Comparison of ENCODE assay signal across 19 cellular contexts in the genomic region with DNA sequence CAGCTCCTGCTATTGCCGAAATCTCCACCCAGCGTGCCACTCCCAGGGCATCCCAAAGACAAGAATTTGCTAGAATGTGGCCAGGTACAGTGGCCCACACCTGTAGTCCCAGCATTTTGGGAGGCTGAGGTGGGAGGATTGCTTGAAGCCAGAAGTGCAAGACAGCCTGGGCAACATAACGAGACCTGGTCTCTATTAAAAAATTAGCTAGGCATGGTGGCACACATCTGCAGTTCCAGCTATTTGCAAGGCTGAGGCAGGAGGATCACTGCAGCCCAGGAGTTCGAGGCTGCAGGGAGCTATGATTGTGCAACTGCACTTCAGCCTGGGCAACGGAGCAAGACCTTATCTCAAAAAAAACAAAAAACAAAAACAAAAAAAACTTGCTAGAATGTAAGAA.
A peak's percentile ranks its signal among the peaks of the same experiment; 100 is the strongest.
DNase-seq lines count a peak whose midpoint lies in the region; ATAC-seq and TF ChIP-seq lines count a peak whose summit lies in the region.
"Had no signal": no experiment of that assay in that cellular context is flagged by ENCODE, and none has a peak within 500 bp of the region (broad histone marks: within the 10 kb centered on the region; RNA-seq: fewer than 3 reads in every experiment).

No MANE protein-coding gene starts in this region.

- no peak overlapping the region for H3K4me3 ChIP-seq in uterus
- H3K4me3 ChIP-seq: thyroid gland had no signal

- H3K9me3 Mint-ChIP-seq in T-helper 1 cell treated with Interleukin-12 subunit alpha and Interleukin-12 subunit beta and Interleukin-4 antibody, amounts not matched to agents 30 μg/mL and 1 μg/mL, for 36 hours = no peaks in the 10 kb centered on the region
- H3K9me3 Mint-ChIP-seq in activated T-helper 17 cell treated with anti-CD3 and anti-CD28 coated beads, Interleukin-2, amount 50 U/mL, for 72 hours = no peaks in the 10 kb centered on the region
- H3K9me3 Mint-ChIP-seq in natural killer cell treated with Interleukin-12 subunit alpha and Interleukin-12 subunit beta and Interleukin-15 and Interleukin-18, amount 100 ng/mL, for 72 hours = no peaks in the 10 kb centered on the region
- H3K9me3 Mint-ChIP-seq: HFFc6, WTC11 had no signal

- TF ChIP-seq POLR2A in uterus (IDR thresholded peaks at IDR 0.05) = no peak

- no peaks in the 10 kb centered on the region for H3K9me3 ChIP-seq in uterus
- H3K9me3 ChIP-seq: thyroid gland had no signal

- DNase-seq in T-helper 1 cell = no peak
- peak; percentile 27 for DNase-seq in NAMALWA (ENCODE audit: low spot score)
- no peak for DNase-seq in natural killer cell treated with Interleukin-12 subunit alpha and Interleukin-12 subunit beta and Interleukin-15 and Interleukin-18, amount 100 ng/mL, for 72 hours (ENCODE audit: low spot score)
- no peak for DNase-seq in D341Med (ENCODE audit: low spot score)
- no peak for DNase-seq in uterus
- DNase-seq: C1 segment of cervical spinal cord; foreskin melanocyte; HFFc6; NCI-H1092; NCI-H2171 treated with DMSO at 0.1 percent for 48 hours; nucleus accumbens; RPMI8226; stimulated activated CD4-positive, alpha-beta T cell treated with anti-CD3 and anti-CD28 coated beads, Interleukin-2, amount 100 ng/mL, for 48 hours; thyroid gland had no signal

- no peak overlapping the region for H3K27ac ChIP-seq in uterus
- H3K27ac ChIP-seq: 22Rv1, thyroid gland had no signal

- H3K4me1 ChIP-seq in uterus = no peaks in the 10 kb centered on the region
- H3K4me1 ChIP-seq: thyroid gland had no signal

- no peaks in the 10 kb centered on the region for H3K27me3 ChIP-seq in uterus
- H3K27me3 ChIP-seq: thyroid gland had no signal

- peaks cover 4% of the 10 kb centered on the region for H3K36me3 Mint-ChIP-seq in T-helper 1 cell treated with Interleukin-12 subunit alpha and Interleukin-12 subunit beta and Interleukin-4 antibody, amounts not matched to agents 30 μg/mL and 1 μg/mL, for 36 hours (ENCODE audit: low read depth)
- H3K36me3 Mint-ChIP-seq in activated T-helper 17 cell treated with anti-CD3 and anti-CD28 coated beads, Interleukin-2, amount 50 U/mL, for 72 hours (ENCODE audit: low read depth) = peaks cover 83% of the 10 kb centered on the region
- H3K36me3 Mint-ChIP-seq in natural killer cell treated with Interleukin-12 subunit alpha and Interleukin-12 subunit beta and Interleukin-15 and Interleukin-18, amount 100 ng/mL, for 72 hours = no peaks in the 10 kb centered on the region
- H3K36me3 Mint-ChIP-seq: WTC11 had no signal

- H3K4me1 Mint-ChIP-seq in T-helper 1 cell treated with Interleukin-12 subunit alpha and Interleukin-12 subunit beta and Interleukin-4 antibody, amounts not matched to agents 30 μg/mL and 1 μg/mL, for 36 hours (ENCODE audit: low read depth) = peaks cover 69% of the 10 kb centered on the region
- H3K4me1 Mint-ChIP-seq in activated T-helper 17 cell treated with anti-CD3 and anti-CD28 coated beads, Interleukin-2, amount 50 U/mL, for 72 hours = peaks cover 27% of the 10 kb centered on the region
- H3K4me1 Mint-ChIP-seq in natural killer cell treated with Interleukin-12 subunit alpha and Interleukin-12 subunit beta and Interleukin-15 and Interleukin-18, amount 100 ng/mL, for 72 hours (ENCODE audit: low read depth in 2 of 2) = peaks cover 41 to 64% of the 10 kb centered on the region in 2 donors

- TF ChIP-seq CTCF in uterus (IDR thresholded peaks at IDR 0.05) = no peak

- no peaks in the 10 kb centered on the region for H3K36me3 ChIP-seq in uterus
- H3K36me3 ChIP-seq: thyroid gland had no signal

- no peaks in the 10 kb centered on the region for H3K27me3 Mint-ChIP-seq in T-helper 1 cell treated with Interleukin-12 subunit alpha and Interleukin-12 subunit beta and Interleukin-4 antibody, amounts not matched to agents 30 μg/mL and 1 μg/mL, for 36 hours (ENCODE audit: low read depth)
- no peaks in the 10 kb centered on the region for H3K27me3 Mint-ChIP-seq in activated T-helper 17 cell treated with anti-CD3 and anti-CD28 coated beads, Interleukin-2, amount 50 U/mL, for 72 hours
- H3K27me3 Mint-ChIP-seq in natural killer cell treated with Interleukin-12 subunit alpha and Interleukin-12 subunit beta and Interleukin-15 and Interleukin-18, amount 100 ng/mL, for 72 hours = no peaks in the 10 kb centered on the region

- ATAC-seq in activated T-helper 17 cell treated with anti-CD3 and anti-CD28 coated beads, Interleukin-2, amount 50 U/mL, for 72 hours (replicated peaks) = no peak
- ATAC-seq in natural killer cell treated with Interleukin-12 subunit alpha and Interleukin-12 subunit beta and Interleukin-15 and Interleukin-18, amount 100 ng/mL, for 72 hours = no peak
- no peak for ATAC-seq in GM21526 (IDR thresholded peaks at IDR 0.05; ENCODE audit: low FRiP score, unreplicated experiment)
- ATAC-seq: WTC11 had no signal

- peak overlapping the region; percentile 73 for H3K4me3 Mint-ChIP-seq in T-helper 1 cell treated with Interleukin-12 subunit alpha and Interleukin-12 subunit beta and Interleukin-4 antibody, amounts not matched to agents 30 μg/mL and 1 μg/mL, for 36 hours
- peak overlapping the region; percentile 93 for H3K4me3 Mint-ChIP-seq in activated T-helper 17 cell treated with anti-CD3 and anti-CD28 coated beads, Interleukin-2, amount 50 U/mL, for 72 hours
- peak overlapping the region; percentile 86 for H3K4me3 Mint-ChIP-seq in natural killer cell treated with Interleukin-12 subunit alpha and Interleukin-12 subunit beta and Interleukin-15 and Interleukin-18, amount 100 ng/mL, for 72 hours
- H3K4me3 Mint-ChIP-seq: HFFc6, WTC11 had no signal

- peak overlapping the region; percentile 96 for H3K27ac Mint-ChIP-seq in T-helper 1 cell treated with Interleukin-12 subunit alpha and Interleukin-12 subunit beta and Interleukin-4 antibody, amounts not matched to agents 30 μg/mL and 1 μg/mL, for 36 hours
- H3K27ac Mint-ChIP-seq in activated T-helper 17 cell treated with anti-CD3 and anti-CD28 coated beads, Interleukin-2, amount 50 U/mL, for 72 hours = peak overlapping the region; percentile 92
- peak overlapping the region; percentile 88 to 98 for H3K27ac Mint-ChIP-seq in natural killer cell treated with Interleukin-12 subunit alpha and Interleukin-12 subunit beta and Interleukin-15 and Interleukin-18, amount 100 ng/mL, for 72 hours
- H3K27ac Mint-ChIP-seq: HFFc6, WTC11 had no signal

- intact Hi-C loops in uterus (cut with DNase I; ENCODE audit: low total_unique reads) = no loop called here
